ENCODE assay signal across 1 cellular context in the genomic region with DNA sequence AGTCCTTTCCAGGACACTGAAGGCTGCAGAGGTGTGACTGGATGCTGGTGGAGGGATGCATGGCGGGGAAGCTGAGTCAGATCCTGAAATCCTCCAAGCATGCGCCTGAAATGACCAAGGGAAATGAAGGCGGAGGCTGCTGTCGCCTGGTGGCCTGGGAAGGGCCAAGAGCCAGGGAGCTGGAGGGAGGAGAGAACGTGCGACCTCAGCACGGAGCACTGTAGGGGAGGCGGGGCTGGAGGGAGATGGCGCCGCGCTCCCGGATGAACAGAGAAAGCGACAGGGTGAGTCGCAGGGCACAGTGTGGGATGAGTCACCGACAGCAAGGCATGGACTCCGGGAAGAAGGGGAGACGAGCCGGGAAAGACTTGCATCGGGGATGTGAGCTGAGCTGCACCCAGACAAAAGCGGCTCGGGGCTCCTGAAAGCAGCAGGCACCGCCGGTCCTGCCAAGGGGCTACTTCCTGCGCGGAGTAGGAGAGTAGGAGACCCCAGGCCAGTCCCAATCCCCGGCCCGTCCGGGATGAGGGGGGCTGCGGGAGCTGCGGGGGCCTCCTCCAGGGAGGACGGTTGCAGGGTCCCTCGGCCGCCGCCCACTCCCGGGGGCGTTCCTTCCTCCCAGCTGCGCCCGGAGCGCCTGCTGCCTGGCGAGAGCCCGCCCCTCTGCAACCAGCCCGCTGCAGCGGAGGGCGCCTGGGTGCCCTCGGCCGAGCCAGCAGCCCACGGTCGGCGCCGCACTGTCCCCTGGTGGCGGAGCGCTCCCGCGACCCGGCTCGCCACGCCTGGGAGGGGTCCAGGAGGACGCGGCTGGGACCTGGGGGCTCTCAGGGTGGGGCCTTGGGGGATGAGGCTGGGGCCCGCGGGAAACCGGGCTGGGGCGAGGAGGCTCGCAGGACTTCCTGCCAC.
TF ChIP-seq lines count a peak whose summit lies in the region.

No MANE protein-coding gene starts in this region.

TF ChIP-seq in HepG2, 621 proteins besides CTCF, POLR2A, EP300 and RAD21 (continued from another document and continues in another):
- TF ChIP-seq, protein P1, sequence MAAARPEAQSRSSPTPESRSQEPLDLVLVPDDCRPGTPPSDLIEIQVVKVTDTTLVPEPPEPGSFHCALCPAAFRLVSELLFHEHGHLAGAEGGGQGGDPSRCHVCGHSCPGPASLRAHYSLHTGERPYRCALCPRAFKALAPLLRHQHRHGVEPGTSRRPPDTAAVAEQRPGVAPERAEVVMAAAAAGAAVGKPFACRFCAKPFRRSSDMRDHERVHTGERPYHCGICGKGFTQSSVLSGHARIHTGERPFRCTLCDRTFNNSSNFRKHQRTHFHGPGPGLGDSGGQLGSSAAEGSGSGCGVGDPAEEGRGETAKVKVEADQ (CRISPR knock-in tag; IDR thresholded peaks at IDR 0.05; ENCODE audit: borderline replicate concordance): peak; percentile 89
- no peak for TF ChIP-seq PHB2 (IDR thresholded peaks at IDR 0.05; ENCODE audit: partially characterized antibody)
- TF ChIP-seq ONECUT2 (CRISPR knock-in tag; IDR thresholded peaks at IDR 0.05): no peak
- TF ChIP-seq, protein P2, sequence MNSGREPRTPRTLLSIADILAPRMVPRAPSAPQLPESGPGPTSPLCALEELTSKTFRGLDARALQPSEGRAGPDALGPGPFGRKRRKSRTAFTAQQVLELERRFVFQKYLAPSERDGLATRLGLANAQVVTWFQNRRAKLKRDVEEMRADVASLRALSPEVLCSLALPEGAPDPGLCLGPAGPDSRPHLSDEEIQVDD (CRISPR knock-in tag; IDR thresholded peaks at IDR 0.05; ENCODE audit: borderline replicate concordance): no peak
- peak; percentile 81 for TF ChIP-seq POLR2G (IDR thresholded peaks at IDR 0.05; ENCODE audit: low read depth, low read length)
- peak; percentile 25; the same call in 1 of the 2 replicates for TF ChIP-seq ZNF773 (CRISPR knock-in tag; IDR thresholded peaks at IDR 0.05; ENCODE audit: borderline replicate concordance)
- 0 out of 2 replicates have a peak, but pooled peaks have one; percentile 66 for TF ChIP-seq ZNF253 (CRISPR knock-in tag; IDR thresholded peaks at IDR 0.05; ENCODE audit: borderline replicate concordance)
- TF ChIP-seq ZNF367 (CRISPR knock-in tag; IDR thresholded peaks at IDR 0.05; ENCODE audit: borderline replicate concordance): peak; percentile 42; the same call in 1 of the 2 replicates
- peak; percentile 57; the same call in 1 of the 2 replicates for TF ChIP-seq CEBPG (CRISPR knock-in tag; IDR thresholded peaks at IDR 0.05)
- TF ChIP-seq GFI1 (CRISPR knock-in tag; IDR thresholded peaks at IDR 0.05; ENCODE audit: borderline replicate concordance): peak; percentile 55; the same call in 1 of the 2 replicates
- TF ChIP-seq ZNF446 (CRISPR knock-in tag; IDR thresholded peaks at IDR 0.05): peak; percentile 84
- peak; percentile 74 for TF ChIP-seq ZBTB20 (CRISPR knock-in tag; IDR thresholded peaks at IDR 0.05; ENCODE audit: borderline replicate concordance, low read depth)
- TF ChIP-seq ARID2 (CRISPR knock-in tag; IDR thresholded peaks at IDR 0.05; ENCODE audit: borderline replicate concordance): peak; percentile 93
- TF ChIP-seq, protein P3, sequence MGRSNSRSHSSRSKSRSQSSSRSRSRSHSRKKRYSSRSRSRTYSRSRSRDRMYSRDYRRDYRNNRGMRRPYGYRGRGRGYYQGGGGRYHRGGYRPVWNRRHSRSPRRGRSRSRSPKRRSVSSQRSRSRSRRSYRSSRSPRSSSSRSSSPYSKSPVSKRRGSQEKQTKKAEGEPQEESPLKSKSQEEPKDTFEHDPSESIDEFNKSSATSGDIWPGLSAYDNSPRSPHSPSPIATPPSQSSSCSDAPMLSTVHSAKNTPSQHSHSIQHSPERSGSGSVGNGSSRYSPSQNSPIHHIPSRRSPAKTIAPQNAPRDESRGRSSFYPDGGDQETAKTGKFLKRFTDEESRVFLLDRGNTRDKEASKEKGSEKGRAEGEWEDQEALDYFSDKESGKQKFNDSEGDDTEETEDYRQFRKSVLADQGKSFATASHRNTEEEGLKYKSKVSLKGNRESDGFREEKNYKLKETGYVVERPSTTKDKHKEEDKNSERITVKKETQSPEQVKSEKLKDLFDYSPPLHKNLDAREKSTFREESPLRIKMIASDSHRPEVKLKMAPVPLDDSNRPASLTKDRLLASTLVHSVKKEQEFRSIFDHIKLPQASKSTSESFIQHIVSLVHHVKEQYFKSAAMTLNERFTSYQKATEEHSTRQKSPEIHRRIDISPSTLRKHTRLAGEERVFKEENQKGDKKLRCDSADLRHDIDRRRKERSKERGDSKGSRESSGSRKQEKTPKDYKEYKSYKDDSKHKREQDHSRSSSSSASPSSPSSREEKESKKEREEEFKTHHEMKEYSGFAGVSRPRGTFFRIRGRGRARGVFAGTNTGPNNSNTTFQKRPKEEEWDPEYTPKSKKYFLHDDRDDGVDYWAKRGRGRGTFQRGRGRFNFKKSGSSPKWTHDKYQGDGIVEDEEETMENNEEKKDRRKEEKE (IDR thresholded peaks at IDR 0.05): no peak
- peak; percentile 80 for TF ChIP-seq RARA (CRISPR knock-in tag; IDR thresholded peaks at IDR 0.05)
- peak; percentile 47; the same call in 1 of the 2 replicates for TF ChIP-seq ZNF33B (CRISPR knock-in tag; IDR thresholded peaks at IDR 0.05)
- no peak for TF ChIP-seq NONO (IDR thresholded peaks at IDR 0.05)
- peak; percentile 97 for TF ChIP-seq NONO (CRISPR knock-in tag; conservative IDR thresholded peaks at IDR 0.05)
- TF ChIP-seq EEA1 (CRISPR knock-in tag; IDR thresholded peaks at IDR 0.05; ENCODE audit: borderline replicate concordance): peak; percentile 94
- TF ChIP-seq, protein P4, sequence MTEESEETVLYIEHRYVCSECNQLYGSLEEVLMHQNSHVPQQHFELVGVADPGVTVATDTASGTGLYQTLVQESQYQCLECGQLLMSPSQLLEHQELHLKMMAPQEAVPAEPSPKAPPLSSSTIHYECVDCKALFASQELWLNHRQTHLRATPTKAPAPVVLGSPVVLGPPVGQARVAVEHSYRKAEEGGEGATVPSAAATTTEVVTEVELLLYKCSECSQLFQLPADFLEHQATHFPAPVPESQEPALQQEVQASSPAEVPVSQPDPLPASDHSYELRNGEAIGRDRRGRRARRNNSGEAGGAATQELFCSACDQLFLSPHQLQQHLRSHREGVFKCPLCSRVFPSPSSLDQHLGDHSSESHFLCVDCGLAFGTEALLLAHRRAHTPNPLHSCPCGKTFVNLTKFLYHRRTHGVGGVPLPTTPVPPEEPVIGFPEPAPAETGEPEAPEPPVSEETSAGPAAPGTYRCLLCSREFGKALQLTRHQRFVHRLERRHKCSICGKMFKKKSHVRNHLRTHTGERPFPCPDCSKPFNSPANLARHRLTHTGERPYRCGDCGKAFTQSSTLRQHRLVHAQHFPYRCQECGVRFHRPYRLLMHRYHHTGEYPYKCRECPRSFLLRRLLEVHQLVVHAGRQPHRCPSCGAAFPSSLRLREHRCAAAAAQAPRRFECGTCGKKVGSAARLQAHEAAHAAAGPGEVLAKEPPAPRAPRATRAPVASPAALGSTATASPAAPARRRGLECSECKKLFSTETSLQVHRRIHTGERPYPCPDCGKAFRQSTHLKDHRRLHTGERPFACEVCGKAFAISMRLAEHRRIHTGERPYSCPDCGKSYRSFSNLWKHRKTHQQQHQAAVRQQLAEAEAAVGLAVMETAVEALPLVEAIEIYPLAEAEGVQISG (CRISPR knock-in tag; IDR thresholded peaks at IDR 0.05): peak; percentile 76
- TF ChIP-seq YY1 (IDR thresholded peaks at IDR 0.05; ENCODE audit: insufficient read depth, insufficient replicate concordance, low read depth, low read length): peak; percentile 84
- TF ChIP-seq, protein P5, sequence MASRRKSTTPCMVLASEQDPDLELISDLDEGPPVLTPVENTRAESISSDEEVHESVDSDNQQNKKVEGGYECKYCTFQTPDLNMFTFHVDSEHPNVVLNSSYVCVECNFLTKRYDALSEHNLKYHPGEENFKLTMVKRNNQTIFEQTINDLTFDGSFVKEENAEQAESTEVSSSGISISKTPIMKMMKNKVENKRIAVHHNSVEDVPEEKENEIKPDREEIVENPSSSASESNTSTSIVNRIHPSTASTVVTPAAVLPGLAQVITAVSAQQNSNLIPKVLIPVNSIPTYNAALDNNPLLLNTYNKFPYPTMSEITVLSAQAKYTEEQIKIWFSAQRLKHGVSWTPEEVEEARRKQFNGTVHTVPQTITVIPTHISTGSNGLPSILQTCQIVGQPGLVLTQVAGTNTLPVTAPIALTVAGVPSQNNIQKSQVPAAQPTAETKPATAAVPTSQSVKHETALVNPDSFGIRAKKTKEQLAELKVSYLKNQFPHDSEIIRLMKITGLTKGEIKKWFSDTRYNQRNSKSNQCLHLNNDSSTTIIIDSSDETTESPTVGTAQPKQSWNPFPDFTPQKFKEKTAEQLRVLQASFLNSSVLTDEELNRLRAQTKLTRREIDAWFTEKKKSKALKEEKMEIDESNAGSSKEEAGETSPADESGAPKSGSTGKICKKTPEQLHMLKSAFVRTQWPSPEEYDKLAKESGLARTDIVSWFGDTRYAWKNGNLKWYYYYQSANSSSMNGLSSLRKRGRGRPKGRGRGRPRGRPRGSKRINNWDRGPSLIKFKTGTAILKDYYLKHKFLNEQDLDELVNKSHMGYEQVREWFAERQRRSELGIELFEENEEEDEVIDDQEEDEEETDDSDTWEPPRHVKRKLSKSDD (CRISPR knock-in tag; IDR thresholded peaks at IDR 0.05; ENCODE audit: low read depth): peak; percentile 38
- no peak for TF ChIP-seq U2AF1 (optimal IDR thresholded peaks at IDR 0.05; ENCODE audit: low read depth, low read length)
- peak; percentile 83 for TF ChIP-seq HNRNPL (IDR thresholded peaks at IDR 0.05; ENCODE audit: low read depth, low read length)
- TF ChIP-seq NFKB2 (CRISPR knock-in tag; IDR thresholded peaks at IDR 0.05; ENCODE audit: borderline replicate concordance): peak; percentile 94
- no peak for TF ChIP-seq NCOA1 (CRISPR knock-in tag; IDR thresholded peaks at IDR 0.05)
- no peak for TF ChIP-seq CEBPB (IDR thresholded peaks at IDR 0.05; ENCODE audit: borderline replicate concordance, low read depth, low read length)
- no peak for TF ChIP-seq NFE2L2 (IDR thresholded peaks at IDR 0.05; ENCODE audit: low read length)
- TF ChIP-seq SALL1 (CRISPR knock-in tag; IDR thresholded peaks at IDR 0.05): peak; percentile 82; the same call in 1 of the 2 replicates
- peak; percentile 79 for TF ChIP-seq ARNT2 (CRISPR knock-in tag; IDR thresholded peaks at IDR 0.05; ENCODE audit: low read depth)
- peak; percentile 66; the same call in 1 of the 2 replicates for TF ChIP-seq ZNF124 (CRISPR knock-in tag; IDR thresholded peaks at IDR 0.05)
- TF ChIP-seq SIX1 (CRISPR knock-in tag; IDR thresholded peaks at IDR 0.05; ENCODE audit: borderline replicate concordance): no peak; the same call in 1 of the 2 replicates
- peak; percentile 95; the same call in 1 of the 2 replicates for TF ChIP-seq ZNF567 (CRISPR knock-in tag; IDR thresholded peaks at IDR 0.05; ENCODE audit: borderline replicate concordance)
- TF ChIP-seq REL (CRISPR knock-in tag; conservative IDR thresholded peaks at IDR 0.05): peak; percentile 60
- TF ChIP-seq AKAP8 (CRISPR knock-in tag; IDR thresholded peaks at IDR 0.05): peak; percentile 88
- TF ChIP-seq, protein P6, sequence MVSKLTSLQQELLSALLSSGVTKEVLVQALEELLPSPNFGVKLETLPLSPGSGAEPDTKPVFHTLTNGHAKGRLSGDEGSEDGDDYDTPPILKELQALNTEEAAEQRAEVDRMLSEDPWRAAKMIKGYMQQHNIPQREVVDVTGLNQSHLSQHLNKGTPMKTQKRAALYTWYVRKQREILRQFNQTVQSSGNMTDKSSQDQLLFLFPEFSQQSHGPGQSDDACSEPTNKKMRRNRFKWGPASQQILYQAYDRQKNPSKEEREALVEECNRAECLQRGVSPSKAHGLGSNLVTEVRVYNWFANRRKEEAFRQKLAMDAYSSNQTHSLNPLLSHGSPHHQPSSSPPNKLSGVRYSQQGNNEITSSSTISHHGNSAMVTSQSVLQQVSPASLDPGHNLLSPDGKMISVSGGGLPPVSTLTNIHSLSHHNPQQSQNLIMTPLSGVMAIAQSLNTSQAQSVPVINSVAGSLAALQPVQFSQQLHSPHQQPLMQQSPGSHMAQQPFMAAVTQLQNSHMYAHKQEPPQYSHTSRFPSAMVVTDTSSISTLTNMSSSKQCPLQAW (CRISPR knock-in tag; IDR thresholded peaks at IDR 0.05): peak; percentile 93
- TF ChIP-seq, protein P7, sequence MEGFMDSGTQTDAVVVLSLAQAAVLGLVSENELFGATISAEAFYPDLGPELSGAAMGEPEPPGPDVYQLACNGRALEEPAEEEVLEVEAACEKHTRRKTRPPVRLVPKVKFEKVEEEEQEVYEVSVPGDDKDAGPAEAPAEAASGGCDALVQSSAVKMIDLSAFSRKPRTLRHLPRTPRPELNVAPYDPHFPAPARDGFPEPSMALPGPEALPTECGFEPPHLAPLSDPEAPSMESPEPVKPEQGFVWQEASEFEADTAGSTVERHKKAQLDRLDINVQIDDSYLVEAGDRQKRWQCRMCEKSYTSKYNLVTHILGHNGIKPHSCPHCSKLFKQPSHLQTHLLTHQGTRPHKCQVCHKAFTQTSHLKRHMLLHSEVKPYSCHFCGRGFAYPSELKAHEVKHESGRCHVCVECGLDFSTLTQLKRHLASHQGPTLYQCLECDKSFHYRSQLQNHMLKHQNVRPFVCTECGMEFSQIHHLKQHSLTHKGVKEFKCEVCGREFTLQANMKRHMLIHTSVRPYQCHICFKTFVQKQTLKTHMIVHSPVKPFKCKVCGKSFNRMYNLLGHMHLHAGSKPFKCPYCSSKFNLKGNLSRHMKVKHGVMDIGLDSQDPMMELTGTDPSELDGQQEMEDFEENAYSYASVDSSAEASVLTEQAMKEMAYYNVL (CRISPR knock-in tag; IDR thresholded peaks at IDR 0.05; ENCODE audit: borderline replicate concordance): peak; percentile 81; the same call in 1 of the 2 replicates
- TF ChIP-seq, protein P8, sequence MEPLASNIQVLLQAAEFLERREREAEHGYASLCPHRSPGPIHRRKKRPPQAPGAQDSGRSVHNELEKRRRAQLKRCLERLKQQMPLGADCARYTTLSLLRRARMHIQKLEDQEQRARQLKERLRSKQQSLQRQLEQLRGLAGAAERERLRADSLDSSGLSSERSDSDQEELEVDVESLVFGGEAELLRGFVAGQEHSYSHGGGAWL (CRISPR knock-in tag; IDR thresholded peaks at IDR 0.05): peak; percentile 69
- peak; percentile 75 for TF ChIP-seq ZBTB7B (CRISPR knock-in tag; IDR thresholded peaks at IDR 0.05)
- TF ChIP-seq, protein P9, sequence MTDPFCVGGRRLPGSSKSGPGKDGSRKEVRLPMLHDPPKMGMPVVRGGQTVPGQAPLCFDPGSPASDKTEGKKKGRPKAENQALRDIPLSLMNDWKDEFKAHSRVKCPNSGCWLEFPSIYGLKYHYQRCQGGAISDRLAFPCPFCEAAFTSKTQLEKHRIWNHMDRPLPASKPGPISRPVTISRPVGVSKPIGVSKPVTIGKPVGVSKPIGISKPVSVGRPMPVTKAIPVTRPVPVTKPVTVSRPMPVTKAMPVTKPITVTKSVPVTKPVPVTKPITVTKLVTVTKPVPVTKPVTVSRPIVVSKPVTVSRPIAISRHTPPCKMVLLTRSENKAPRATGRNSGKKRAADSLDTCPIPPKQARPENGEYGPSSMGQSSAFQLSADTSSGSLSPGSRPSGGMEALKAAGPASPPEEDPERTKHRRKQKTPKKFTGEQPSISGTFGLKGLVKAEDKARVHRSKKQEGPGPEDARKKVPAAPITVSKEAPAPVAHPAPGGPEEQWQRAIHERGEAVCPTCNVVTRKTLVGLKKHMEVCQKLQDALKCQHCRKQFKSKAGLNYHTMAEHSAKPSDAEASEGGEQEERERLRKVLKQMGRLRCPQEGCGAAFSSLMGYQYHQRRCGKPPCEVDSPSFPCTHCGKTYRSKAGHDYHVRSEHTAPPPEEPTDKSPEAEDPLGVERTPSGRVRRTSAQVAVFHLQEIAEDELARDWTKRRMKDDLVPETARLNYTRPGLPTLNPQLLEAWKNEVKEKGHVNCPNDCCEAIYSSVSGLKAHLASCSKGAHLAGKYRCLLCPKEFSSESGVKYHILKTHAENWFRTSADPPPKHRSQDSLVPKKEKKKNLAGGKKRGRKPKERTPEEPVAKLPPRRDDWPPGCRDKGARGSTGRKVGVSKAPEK (CRISPR knock-in tag; IDR thresholded peaks at IDR 0.05; ENCODE audit: borderline replicate concordance): 0 out of 2 replicates have a peak, but pooled peaks have one; percentile 71
- TF ChIP-seq ZNF790 (CRISPR knock-in tag; IDR thresholded peaks at IDR 0.05; ENCODE audit: borderline replicate concordance): peak; percentile 97
- TF ChIP-seq MED8 (CRISPR knock-in tag; IDR thresholded peaks at IDR 0.05; ENCODE audit: insufficient replicate concordance): peak; percentile 84
